Comparison of ENCODE assay signal across 15 cellular contexts in genomic region chr22:20110359-20110985, GRCh38. TPM values are rescaled to one million over a fixed set of nuclear protein-coding genes. Genes with fewer than 3 reads are reported as not detected.
A peak's percentile ranks its signal among the peaks of the same experiment; 100 is the strongest.
DNase-seq lines count a peak whose midpoint lies in the region; ATAC-seq, FAIRE-seq and TF ChIP-seq lines count a peak whose summit lies in the region.
"Had no signal": no experiment of that assay in that cellular context is flagged by ENCODE, and none has a peak within 500 bp of the region (broad histone marks: within the 10 kb centered on the region; RNA-seq: fewer than 3 reads in every experiment).

No MANE protein-coding gene starts in this region.

- intact Hi-C loops in activated CD4-positive, alpha-beta T cell treated with anti-CD3 and anti-CD28 coated beads for 36 hours (cut with DNase I, micrococcal nuclease): no loop called here
- intact Hi-C loops in activated T-helper 2 cell treated with anti-CD3 and anti-CD28 coated beads, Interferon-gamma antibody, Interleukin-2, Interleukin-4, amounts not matched to agents 10 μg/mL and 5 μg/mL and 100 μg/mL, durations not matched to agents 14 hours and 24 hours and 36 hours (cut with micrococcal nuclease): no loop called here
- intact Hi-C loops in lower lobe of right lung (cut with DNase I): no loop called here

- TF ChIP-seq POLR2A in GM18505 (IDR thresholded peaks at IDR 0.05; ENCODE audit: borderline replicate concordance, extremely low read depth, insufficient read depth, insufficient read length) (peak; percentile 10), GM12892 (IDR thresholded peaks at IDR 0.05; ENCODE audit: low read depth, low read length) (no peak; the same call in 1 of the 2 replicates)

- no peak for DNase-seq in activated CD4-positive, alpha-beta T cell treated with anti-CD3 and anti-CD28 coated beads for 36 hours
- DNase-seq in activated CD4-positive, alpha-beta T cell treated with anti-CD3 and anti-CD28 coated beads, Interleukin-2, amount 50 U/mL, for 1 hour: no peak
- no peak for DNase-seq in activated T-helper 2 cell treated with anti-CD3 and anti-CD28 coated beads, Interferon-gamma antibody, Interleukin-2, Interleukin-4, amounts not matched to agents 10 μg/mL and 5 μg/mL and 100 μg/mL, durations not matched to agents 14 hours and 24 hours and 36 hours (ENCODE audit: low spot score)
- DNase-seq in nephron progenitor cell (no peak), GM12892 (ENCODE audit: insufficient read length) (no peak), lower lobe of right lung (no peak), activated gamma-delta T cell treated with Interleukin-2 at 50 U/mL for 16 hours (no peak)
- DNase-seq: colonic mucosa, esophagus squamous epithelium, hippocampal formation, NCI-H1048, occipital lobe had no signal

- CTCF ChIA-PET in activated CD4-positive, alpha-beta T cell treated with anti-CD3 and anti-CD28 coated beads for 36 hours (lab: Charles Lee): interaction anchor here (0.6 to 3.3 kb wide), 10 partner anchors 9 to 674 kb away, joined by 3 to 16 read pairs (median 4); no protein-coding TSS in a partner anchor

- peak overlapping the region; percentile 93 for H3K27ac Mint-ChIP-seq in activated CD4-positive, alpha-beta T cell treated with anti-CD3 and anti-CD28 coated beads for 36 hours
- peak overlapping the region; percentile 82 for H3K27ac Mint-ChIP-seq in activated T-helper 2 cell treated with anti-CD3 and anti-CD28 coated beads, Interferon-gamma antibody, Interleukin-2, Interleukin-4, amounts not matched to agents 10 μg/mL and 5 μg/mL and 100 μg/mL, durations not matched to agents 14 hours and 24 hours and 36 hours
- H3K27ac Mint-ChIP-seq in nephron progenitor cell: peak overlapping the region; percentile 75

- POLR2A ChIA-PET in activated CD4-positive, alpha-beta T cell treated with anti-CD3 and anti-CD28 coated beads for 36 hours (lab: Charles Lee): interaction anchor here (1.8 kb wide), 1 partner anchor 10 kb away, joined by 4 read pairs; no protein-coding TSS in a partner anchor

- no peak overlapping the region for H3K4me3 Mint-ChIP-seq in activated CD4-positive, alpha-beta T cell treated with anti-CD3 and anti-CD28 coated beads for 36 hours
- no peak overlapping the region for H3K4me3 Mint-ChIP-seq in activated T-helper 2 cell treated with anti-CD3 and anti-CD28 coated beads, Interferon-gamma antibody, Interleukin-2, Interleukin-4, amounts not matched to agents 10 μg/mL and 5 μg/mL and 100 μg/mL, durations not matched to agents 14 hours and 24 hours and 36 hours (ENCODE audit: low read depth)
- no peak overlapping the region for H3K4me3 Mint-ChIP-seq in nephron progenitor cell

- no peak for TF ChIP-seq CTCF in nephron progenitor cell (IDR thresholded peaks at IDR 0.05)
- TF ChIP-seq CTCF in lower lobe of right lung (IDR thresholded peaks at IDR 0.05): no peak

- no peak for ATAC-seq in activated CD4-positive, alpha-beta T cell treated with anti-CD3 and anti-CD28 coated beads for 36 hours
- ATAC-seq in GM18505 (IDR thresholded peaks at IDR 0.05; ENCODE audit: unreplicated experiment): no peak
- no peak for ATAC-seq in lower lobe of right lung

- H3K27me3 Mint-ChIP-seq in activated CD4-positive, alpha-beta T cell treated with anti-CD3 and anti-CD28 coated beads for 36 hours: no peaks in the 10 kb centered on the region
- H3K27me3 Mint-ChIP-seq in activated T-helper 2 cell treated with anti-CD3 and anti-CD28 coated beads, Interferon-gamma antibody, Interleukin-2, Interleukin-4, amounts not matched to agents 10 μg/mL and 5 μg/mL and 100 μg/mL, durations not matched to agents 14 hours and 24 hours and 36 hours (ENCODE audit: low read depth): no peaks in the 10 kb centered on the region
- H3K27me3 Mint-ChIP-seq in nephron progenitor cell (ENCODE audit: low read depth, poor library complexity): no peaks in the 10 kb centered on the region

- no peaks in the 10 kb centered on the region for H3K9me3 ChIP-seq in lower lobe of right lung
- H3K9me3 ChIP-seq: colonic mucosa, esophagus squamous epithelium, tibial nerve had no signal

- H3K27me3 ChIP-seq in lower lobe of right lung (ENCODE audit: low read depth): no peaks in the 10 kb centered on the region
- H3K27me3 ChIP-seq: colonic mucosa, esophagus squamous epithelium, tibial nerve had no signal

- peaks cover 29% of the 10 kb centered on the region for H3K4me1 Mint-ChIP-seq in activated CD4-positive, alpha-beta T cell treated with anti-CD3 and anti-CD28 coated beads for 36 hours
- H3K4me1 Mint-ChIP-seq in activated T-helper 2 cell treated with anti-CD3 and anti-CD28 coated beads, Interferon-gamma antibody, Interleukin-2, Interleukin-4, amounts not matched to agents 10 μg/mL and 5 μg/mL and 100 μg/mL, durations not matched to agents 14 hours and 24 hours and 36 hours (ENCODE audit: low read depth): peaks cover 22% of the 10 kb centered on the region
- peaks cover 4% of the 10 kb centered on the region for H3K4me1 Mint-ChIP-seq in nephron progenitor cell

- no peak for FAIRE-seq in GM12892 (lab: Jason Lieb, UNC)

- no peaks in the 10 kb centered on the region for H3K9me3 Mint-ChIP-seq in activated CD4-positive, alpha-beta T cell treated with anti-CD3 and anti-CD28 coated beads for 36 hours (ENCODE audit: low read depth)
- no peaks in the 10 kb centered on the region for H3K9me3 Mint-ChIP-seq in activated T-helper 2 cell treated with anti-CD3 and anti-CD28 coated beads, Interferon-gamma antibody, Interleukin-2, Interleukin-4, amounts not matched to agents 10 μg/mL and 5 μg/mL and 100 μg/mL, durations not matched to agents 14 hours and 24 hours and 36 hours
- no peaks in the 10 kb centered on the region for H3K9me3 Mint-ChIP-seq in nephron progenitor cell

- H3K36me3 ChIP-seq in lower lobe of right lung: peaks cover 100% of the 10 kb centered on the region

- peaks cover 34% of the 10 kb centered on the region for H3K36me3 Mint-ChIP-seq in activated CD4-positive, alpha-beta T cell treated with anti-CD3 and anti-CD28 coated beads for 36 hours (ENCODE audit: low read depth)
- peaks cover 61% of the 10 kb centered on the region for H3K36me3 Mint-ChIP-seq in activated T-helper 2 cell treated with anti-CD3 and anti-CD28 coated beads, Interferon-gamma antibody, Interleukin-2, Interleukin-4, amounts not matched to agents 10 μg/mL and 5 μg/mL and 100 μg/mL, durations not matched to agents 14 hours and 24 hours and 36 hours (ENCODE audit: low read depth)
- H3K36me3 Mint-ChIP-seq in nephron progenitor cell (ENCODE audit: low read depth): peaks cover 18% of the 10 kb centered on the region

- no peak overlapping the region for H3K27ac ChIP-seq in lower lobe of right lung
- H3K27ac ChIP-seq: colonic mucosa, esophagus squamous epithelium, tibial nerve had no signal

- peaks cover under 1% of the 10 kb centered on the region for H3K4me1 ChIP-seq in lower lobe of right lung
- H3K4me1 ChIP-seq: colonic mucosa had no signal

- no peak overlapping the region for H3K4me3 ChIP-seq in lower lobe of right lung
- H3K4me3 ChIP-seq: colonic mucosa, esophagus squamous epithelium, tibial nerve had no signal

RNA-seq across cellular contexts. Expression of gene RANBP1, which starts 5.4 kb away (rescaled TPM):
- total RNA-seq in activated CD4-positive, alpha-beta T cell treated with anti-CD3 and anti-CD28 coated beads for 36 hours: 100 to 1,000 TPM; 402 to 506 TPM
- 444 and 452 TPM in 2 replicates for total RNA-seq in activated T-helper 2 cell treated with anti-CD3 and anti-CD28 coated beads, Interferon-gamma antibody, Interleukin-2, Interleukin-4, amounts not matched to agents 10 μg/mL and 5 μg/mL and 100 μg/mL, durations not matched to agents 14 hours and 24 hours and 36 hours
- 257 TPM for polyA plus RNA-seq in GM12892 (2012; ENCODE audit: missing spikeins)
- total RNA-seq in lower lobe of right lung: 58.3 TPM

RNA-seq across cellular contexts. Expression of gene TRMT2A, which starts 6.6 kb away (rescaled TPM):
- total RNA-seq in activated CD4-positive, alpha-beta T cell treated with anti-CD3 and anti-CD28 coated beads for 36 hours: 10 to 100 TPM; 84.4 to 85.9 TPM
- total RNA-seq in activated T-helper 2 cell treated with anti-CD3 and anti-CD28 coated beads, Interferon-gamma antibody, Interleukin-2, Interleukin-4, amounts not matched to agents 10 μg/mL and 5 μg/mL and 100 μg/mL, durations not matched to agents 14 hours and 24 hours and 36 hours: 94.1 and 103 TPM in 2 replicates
- polyA plus RNA-seq in GM12892 (2012; ENCODE audit: missing spikeins): 33.0 TPM
- 70.4 TPM for total RNA-seq in lower lobe of right lung

RNA-seq across cellular contexts. Expression of gene ZDHHC8, which starts 21.1 kb away (rescaled TPM):
- total RNA-seq in activated CD4-positive, alpha-beta T cell treated with anti-CD3 and anti-CD28 coated beads for 36 hours: 10 to 100 TPM; 47.7 to 49.8 TPM
- 77.3 and 82.4 TPM in 2 replicates for total RNA-seq in activated T-helper 2 cell treated with anti-CD3 and anti-CD28 coated beads, Interferon-gamma antibody, Interleukin-2, Interleukin-4, amounts not matched to agents 10 μg/mL and 5 μg/mL and 100 μg/mL, durations not matched to agents 14 hours and 24 hours and 36 hours
- 9.0 TPM for polyA plus RNA-seq in GM12892 (2012; ENCODE audit: missing spikeins)
- total RNA-seq in lower lobe of right lung: 77.2 TPM

RNA-seq across cellular contexts. Expression of gene DGCR8, which starts 30.4 kb away (rescaled TPM):
- 10 to 100 TPM; 31.8 to 32.3 TPM for total RNA-seq in activated CD4-positive, alpha-beta T cell treated with anti-CD3 and anti-CD28 coated beads for 36 hours
- 63.1 and 66.4 TPM in 2 replicates for total RNA-seq in activated T-helper 2 cell treated with anti-CD3 and anti-CD28 coated beads, Interferon-gamma antibody, Interleukin-2, Interleukin-4, amounts not matched to agents 10 μg/mL and 5 μg/mL and 100 μg/mL, durations not matched to agents 14 hours and 24 hours and 36 hours
- polyA plus RNA-seq in GM12892 (2012; ENCODE audit: missing spikeins): 19.9 TPM
- total RNA-seq in lower lobe of right lung: 29.5 TPM

RNA-seq across cellular contexts. Expression of gene CCDC188, which starts 40.4 kb away (rescaled TPM):
- not detected for total RNA-seq in activated CD4-positive, alpha-beta T cell treated with anti-CD3 and anti-CD28 coated beads for 36 hours
- total RNA-seq in activated T-helper 2 cell treated with anti-CD3 and anti-CD28 coated beads, Interferon-gamma antibody, Interleukin-2, Interleukin-4, amounts not matched to agents 10 μg/mL and 5 μg/mL and 100 μg/mL, durations not matched to agents 14 hours and 24 hours and 36 hours: 0.11 TPM in 1 of 2 replicates, not detected in the other
- not detected for polyA plus RNA-seq in GM12892 (2012; ENCODE audit: missing spikeins)
- 0.77 TPM for total RNA-seq in lower lobe of right lung
- total RNA-seq: liver, occipital lobe had no signal
- polyA plus RNA-seq: liver had no signal
